In genomic region chr7:157703131-157703530, GRCh38 we compare ENCODE assay signal across 16 cellular contexts.
DNase-seq lines count a peak whose midpoint lies in the region; ATAC-seq, FAIRE-seq and TF ChIP-seq lines count a peak whose summit lies in the region.
"Had no signal": no experiment of that assay in that cellular context is flagged by ENCODE, and none has a peak within 500 bp of the region (broad histone marks: within the 10 kb centered on the region; RNA-seq: fewer than 3 reads in every experiment).

No MANE protein-coding gene starts in this region.

- H4K5ac ChIP-seq in H9 (ENCODE audit: insufficient read length, low read depth, low read length): no peak overlapping the region

- TF ChIP-seq POLR2A in A549 (IDR thresholded peaks at IDR 0.05; ENCODE audit: low read length): no peak

- no peak overlapping the region for H2BK5ac ChIP-seq in H9 (ENCODE audit: insufficient read length, low read length)

- H3T11ph ChIP-seq in H9 (ENCODE audit: low read length): no peak overlapping the region

- no peak overlapping the region for H3K56ac ChIP-seq in H9 (ENCODE audit: insufficient read length, low read depth, low read length)

- no peak overlapping the region for H2AFZ ChIP-seq in H9 (ENCODE audit: low read length)

- H3K23me2 ChIP-seq in H9 (ENCODE audit: insufficient read length, low read depth, low read length, poor library complexity, severe bottlenecking): no peaks in the 10 kb centered on the region

- no peak overlapping the region for H4K91ac ChIP-seq in H9 (ENCODE audit: insufficient read length, low read depth, low read length)

- TF ChIP-seq RAD21 in A549 (conservative IDR thresholded peaks at IDR 0.05 in 1 of 2, IDR thresholded peaks at IDR 0.05 in 1 of 2): no peak

- peaks cover 0 to 3% of the 10 kb centered on the region in 2 experiments; a peak in 1 of 4 replicates for H3K4me1 Mint-ChIP-seq in H9
- H3K4me1 Mint-ChIP-seq: CD8-positive, alpha-beta memory T cell had no signal

- no peak overlapping the region for H3K27ac Mint-ChIP-seq in H9
- H3K27ac Mint-ChIP-seq: CD8-positive, alpha-beta memory T cell had no signal

- H3K27ac ChIP-seq in A549 (no peak overlapping the region), H9 (ENCODE audit: insufficient read length, low read depth, low read length) (no peak overlapping the region)
- H3K27ac ChIP-seq: BLaER1 had no signal

- H3K4me3 Mint-ChIP-seq in H9: no peak overlapping the region
- H3K4me3 Mint-ChIP-seq: CD8-positive, alpha-beta memory T cell had no signal

- ATAC-seq in A549: peak; percentile 3 to 50; a peak in 3 of 6 replicates
- ATAC-seq in GM18870 (IDR thresholded peaks at IDR 0.05; ENCODE audit: unreplicated experiment): no peak
- no peak for ATAC-seq in HG02884 (IDR thresholded peaks at IDR 0.05; ENCODE audit: unreplicated experiment)

- no peak overlapping the region for H3K9ac ChIP-seq in H9 (ENCODE audit: extremely low read depth, insufficient read length, low read length)
- H3K9ac ChIP-seq: BLaER1 had no signal

- peaks cover 97% of the 10 kb centered on the region for H3K27me3 Mint-ChIP-seq in H9 (ENCODE audit: low read depth)

- H3K4me2 ChIP-seq in A549: no peak overlapping the region
- H3K4me2 ChIP-seq in H9 (ENCODE audit: insufficient read depth, insufficient read length, low read length): no peak overlapping the region
- H3K4me2 ChIP-seq: BLaER1 had no signal

- H3K9me3 Mint-ChIP-seq in H9: no peaks in the 10 kb centered on the region; a peak in 1 of 5 replicates
- H3K9me3 Mint-ChIP-seq: CD8-positive, alpha-beta memory T cell had no signal

- no peaks in the 10 kb centered on the region for H4K20me1 ChIP-seq in H9 (ENCODE audit: control insufficient read depth, insufficient read depth, insufficient read length)
- H4K20me1 ChIP-seq: BLaER1 had no signal

- no peak overlapping the region for H3K18ac ChIP-seq in H9 (ENCODE audit: insufficient read length, low read depth, low read length)

- H3K23ac ChIP-seq in H9 (ENCODE audit: insufficient read length, low read depth, low read length): no peak overlapping the region

- H2BK15ac ChIP-seq in H9 (ENCODE audit: low read depth, low read length): no peak overlapping the region

- no peak for FAIRE-seq in A549 (lab: Jason Lieb, UNC)
- FAIRE-seq: H54 had no signal

- CTCF ChIA-PET in A549 (lab: Yijun Ruan, JAX): interaction anchor here (2.1 kb wide), 1 partner anchor 10 kb away, joined by 7 read pairs; no protein-coding TSS in a partner anchor

- no peak overlapping the region for H2AK5ac ChIP-seq in H9 (ENCODE audit: insufficient read length, low read length)

- H3K9me3 ChIP-seq in A549: no peaks in the 10 kb centered on the region; the same call in 2 of the 3 replicates
- H3K9me3 ChIP-seq in H9 (ENCODE audit: control insufficient read depth, low read depth, low read length): no peaks in the 10 kb centered on the region
- H3K9me3 ChIP-seq: BLaER1 had no signal

- POLR2A ChIA-PET in A549 (lab: Yijun Ruan, JAX): no interaction called here

- TF ChIP-seq CTCF in A549 (IDR thresholded peaks at IDR 0.05): no peak
- no peak for TF ChIP-seq CTCF in H9 (conservative IDR thresholded peaks at IDR 0.05)

- no peaks in the 10 kb centered on the region for H3K27me3 ChIP-seq in H9 (ENCODE audit: insufficient read depth, low read length)

- no peaks in the 10 kb centered on the region for H3K79me1 ChIP-seq in H9 (ENCODE audit: insufficient read depth, low read depth, low read length, poor library complexity, severe bottlenecking)

- H3K4ac ChIP-seq in H9 (ENCODE audit: low read depth, low read length): no peak overlapping the region

- intact Hi-C loops in posterior vena cava (cut with DNase I): no loop called here

- TF ChIP-seq EP300 in A549 (IDR thresholded peaks at IDR 0.05): no peak

- H4K8ac ChIP-seq in H9 (replicated peaks; ENCODE audit: insufficient read length, low read depth, low read length): no peak overlapping the region

- DNase-seq in A549 (ENCODE audit: low read depth in 1 of 2, low spot score in 1 of 2): no peak
- peak; percentile 26 for DNase-seq in H9
- peak; percentile 42 for DNase-seq in ecto neural progenitor cell (ENCODE audit: low spot score)
- DNase-seq in posterior vena cava (ENCODE audit: low spot score): peak; percentile 64
- DNase-seq in DMS53 treated with DMSO at 0.1 percent for 48 hours (lab: John Stamatoyannopoulos, UW; ENCODE audit: unreplicated experiment): no peak
- no peak for DNase-seq in HuH-7.5 (ENCODE audit: low spot score)
- DNase-seq: GF-D8, IMR-90, NCI-H1417 treated with DMSO at 0.1 percent for 48 hours, NCI-H2029 treated with DMSO at 0.1 percent for 48 hours, NCI-H510A treated with DMSO at 0.1 percent for 48 hours had no signal

- no peak overlapping the region for H3K4me3 ChIP-seq in A549
- H3K4me3 ChIP-seq: BLaER1 had no signal

- no peaks in the 10 kb centered on the region for H3K36me3 Mint-ChIP-seq in H9 (ENCODE audit: insufficient read depth in 1 of 3, low read depth in 3 of 3)
- H3K36me3 Mint-ChIP-seq: CD8-positive, alpha-beta memory T cell had no signal

- H3K14ac ChIP-seq in H9 (ENCODE audit: insufficient read depth, low read length): no peak overlapping the region; the same call in 1 of the 2 replicates

- WGBS in A549 (ENCODE audit: missing lambda C conversion rate): 16% methylated on average over 13 of the region's 14 CpGs
- no CpG with 5 or more reads among the region's 14 CpGs for WGBS in H9 (ENCODE audit: extremely low coverage, insufficient read length, low lambda C conversion rate)

- H3K4me1 ChIP-seq in A549 (no peaks in the 10 kb centered on the region), H9 (ENCODE audit: insufficient read depth, low read length) (no peaks in the 10 kb centered on the region)
- H3K4me1 ChIP-seq: BLaER1 had no signal

- H2BK120ac ChIP-seq in H9 (ENCODE audit: low read depth, low read length, poor library complexity, severe bottlenecking): no peak overlapping the region

- no peak overlapping the region for H2BK12ac ChIP-seq in H9 (ENCODE audit: insufficient read length, low read depth, low read length)

- H2BK20ac ChIP-seq in H9 (ENCODE audit: low read depth, low read length, poor library complexity, severe bottlenecking): no peak overlapping the region

- no peaks in the 10 kb centered on the region for H3K79me2 ChIP-seq in H9 (ENCODE audit: insufficient read depth, low read length)

TF ChIP-seq in A549, 52 proteins besides CTCF, POLR2A, EP300 and RAD21:
- TF ChIP-seq CBX8 (IDR thresholded peaks at IDR 0.05) (no peak), TP53 (CRISPR knock-in tag; IDR thresholded peaks at IDR 0.05) (no peak), ZFP36 (IDR thresholded peaks at IDR 0.05; ENCODE audit: borderline replicate concordance, partially characterized antibody) (no peak), MAFK (IDR thresholded peaks at IDR 0.05; ENCODE audit: partially characterized antibody) (no peak), CHD2 (IDR thresholded peaks at IDR 0.05; ENCODE audit: low read length, partially characterized antibody) (no peak), MAX (IDR thresholded peaks at IDR 0.05) (no peak), CHD4 (IDR thresholded peaks at IDR 0.05; ENCODE audit: borderline replicate concordance) (no peak), RNF2 (IDR thresholded peaks at IDR 0.05; ENCODE audit: borderline replicate concordance, low read depth) (no peak)

Comparison
In these comparisons a context has a peak if more than half of its experiments do, and no peak if none do; other contexts are left out.
1. ATAC-seq: peak in A549 (2 of 2); none in GM18870 (single experiment) and HG02884 (single experiment).
2. DNase-seq: peak in H9 (single experiment), ecto neural progenitor cell (single experiment) and posterior vena cava (single experiment); none in A549 (0 of 2), DMS53 treated with DMSO at 0.1 percent for 48 hours (single experiment) and HuH-7.5 (single experiment).